In the genomic region with DNA sequence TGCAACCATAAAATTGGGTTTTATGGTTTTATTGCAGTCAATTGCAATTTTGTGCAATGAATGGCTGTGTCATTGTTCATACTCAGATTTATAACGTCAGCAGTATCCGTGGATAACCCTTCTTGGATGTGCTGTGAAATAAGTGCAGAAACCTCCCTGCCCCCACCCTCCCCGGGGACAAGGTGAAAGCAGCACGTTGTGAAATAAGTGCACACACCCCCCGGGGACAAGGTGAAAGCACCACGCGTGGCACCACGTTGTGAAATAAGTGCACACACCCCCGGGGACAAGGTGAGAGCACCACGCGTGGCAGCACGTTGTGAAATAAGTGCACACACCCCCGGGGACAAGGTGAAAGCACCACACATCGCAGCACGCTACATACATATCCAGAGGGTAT, we compare ENCODE assay signal across 24 cellular contexts.
DNase-seq lines count a peak whose midpoint lies in the region; ATAC-seq and TF ChIP-seq lines count a peak whose summit lies in the region.
"Had no signal": no experiment of that assay in that cellular context is flagged by ENCODE, and none has a peak within 500 bp of the region (broad histone marks: within the 10 kb centered on the region; RNA-seq: fewer than 3 reads in every experiment).

No MANE protein-coding gene starts in this region.

- H3K27ac ChIP-seq in uterus = no peak overlapping the region

- intact Hi-C loops in mucosa of descending colon (cut with DNase I, micrococcal nuclease) = no loop called here
- intact Hi-C loops in uterus (cut with DNase I; ENCODE audit: low total_unique reads) = no loop called here

- H3K36me3 Mint-ChIP-seq in glutamatergic neuron (ENCODE audit: unreplicated experiment) (no peaks in the 10 kb centered on the region), T-helper 17 cell (ENCODE audit: low read depth) (peaks cover 10% of the 10 kb centered on the region)

- H3K4me1 ChIP-seq in mucosa of descending colon (ENCODE audit: low read depth) = peaks cover 4% of the 10 kb centered on the region
- no peaks in the 10 kb centered on the region for H3K4me1 ChIP-seq in uterus

- H3K9me3 Mint-ChIP-seq in glutamatergic neuron (ENCODE audit: unreplicated experiment) = peaks cover 4% of the 10 kb centered on the region
- H3K9me3 Mint-ChIP-seq: CD8-positive, alpha-beta T cell; GM23338 had no signal

- H3K27me3 Mint-ChIP-seq in glutamatergic neuron (ENCODE audit: unreplicated experiment) (peaks cover 2% of the 10 kb centered on the region), T-helper 17 cell (no peaks in the 10 kb centered on the region)

- DNase-seq in NCI-H69 (lab: John Stamatoyannopoulos, UW) (peak; percentile 54), glutamatergic neuron (peak; percentile 38), mucosa of descending colon (peak; percentile 74 to 76 (median 75)), uterus (peak; percentile 19 to 26), NK-92 (lab: John Stamatoyannopoulos, UW; ENCODE audit: unreplicated experiment) (no peak), foreskin fibroblast (no peak), T-helper 17 cell (no peak)
- DNase-seq: AML-193; C1 segment of cervical spinal cord; Calu3; CD8-positive, alpha-beta T cell; DMS153; HCEC 1CT; MM.1S; NCI-H1092 treated with DMSO at 0.1 percent for 48 hours; NCI-H1436 treated with DMSO at 0.1 percent for 48 hours; NCI-H1930; NCI-H345; NCI-H524; NCI-H82; OCI-M1; Right ventricle myocardium superior had no signal

- H3K36me3 ChIP-seq in mucosa of descending colon (ENCODE audit: low read depth) (no peaks in the 10 kb centered on the region), uterus (no peaks in the 10 kb centered on the region)

- H3K4me3 Mint-ChIP-seq in glutamatergic neuron (ENCODE audit: unreplicated experiment) = no peak overlapping the region
- no peak overlapping the region for H3K4me3 Mint-ChIP-seq in T-helper 17 cell
- H3K4me3 Mint-ChIP-seq: CD8-positive, alpha-beta T cell; GM23338 had no signal

- no peaks in the 10 kb centered on the region for H3K27me3 ChIP-seq in uterus

- peak; percentile 97 for ATAC-seq in mucosa of descending colon
- ATAC-seq in HG02588 (IDR thresholded peaks at IDR 0.05; ENCODE audit: unreplicated experiment) = no peak
- no peak for ATAC-seq in T-helper 17 cell
- ATAC-seq: CD8-positive, alpha-beta T cell; GM23338 had no signal

- peaks cover 28% of the 10 kb centered on the region for H3K4me1 Mint-ChIP-seq in glutamatergic neuron (ENCODE audit: low read depth, unreplicated experiment)
- peaks cover 9% of the 10 kb centered on the region for H3K4me1 Mint-ChIP-seq in T-helper 17 cell

- TF ChIP-seq CTCF in glutamatergic neuron (IDR thresholded peaks at IDR 0.05; ENCODE audit: partially characterized antibody, unreplicated experiment) = no peak
- TF ChIP-seq CTCF in mucosa of descending colon (IDR thresholded peaks at IDR 0.05) = no peak
- no peak for TF ChIP-seq CTCF in uterus (IDR thresholded peaks at IDR 0.05)
- TF ChIP-seq CTCF in foreskin fibroblast (IDR thresholded peaks at IDR 0.05; ENCODE audit: low read depth, low read length) = no peak

- H3K9me3 ChIP-seq in mucosa of descending colon = no peaks in the 10 kb centered on the region
- H3K9me3 ChIP-seq in uterus = no peaks in the 10 kb centered on the region
- H3K9me3 ChIP-seq in T-helper 17 cell (ENCODE audit: control insufficient read depth, low read length, poor library complexity, severe bottlenecking) = no peaks in the 10 kb centered on the region

- H3K27ac Mint-ChIP-seq in glutamatergic neuron (ENCODE audit: unreplicated experiment) (no peak overlapping the region), T-helper 17 cell (no peak overlapping the region)
- H3K27ac Mint-ChIP-seq: CD8-positive, alpha-beta T cell; GM23338 had no signal

- H3K4me3 ChIP-seq in mucosa of descending colon (no peak overlapping the region), uterus (no peak overlapping the region), foreskin fibroblast (ENCODE audit: low read depth in 1 of 2, low read length in 2 of 2) (no peak overlapping the region)
- H3K4me3 ChIP-seq: GM23338 had no signal

- TF ChIP-seq POLR2A in uterus (IDR thresholded peaks at IDR 0.05) = no peak

Comparison
In these comparisons a context has a peak if more than half of its experiments do, and no peak if none do; other contexts are left out.
1. DNase-seq: peak in NCI-H69 (single experiment), glutamatergic neuron (single experiment), mucosa of descending colon (3 of 3) and uterus (2 of 2); none in NK-92 (single experiment), foreskin fibroblast (0 of 2) and T-helper 17 cell (0 of 3).